13 cellular contexts compared by ENCODE assay signal in genomic region chr1:6857831-6858230, GRCh38.
DNase-seq lines count a peak whose midpoint lies in the region; ATAC-seq and TF ChIP-seq lines count a peak whose summit lies in the region.
"Had no signal": no experiment of that assay in that cellular context is flagged by ENCODE, and none has a peak within 500 bp of the region (broad histone marks: within the 10 kb centered on the region; RNA-seq: fewer than 3 reads in every experiment).

No MANE protein-coding gene starts in this region.

- peaks cover 53% of the 10 kb centered on the region for H3K4me1 Mint-ChIP-seq in chondrocyte (ENCODE audit: low read depth)

- H3K36me3 ChIP-seq in HEK293 (ENCODE audit: control insufficient read depth in 2 of 2, insufficient read depth in 1 of 2, low read length in 2 of 2): peaks cover 5 to 16% of the 10 kb centered on the region in 2 experiments; a peak in 1 of 3 replicates
- H3K36me3 ChIP-seq in ascending aorta: peaks cover 0 to 12% of the 10 kb centered on the region in 2 donors

- no peak for TF ChIP-seq CTCF in HEK293 (tag by site-specific recombination; IDR thresholded peaks at IDR 0.05)
- no peak for TF ChIP-seq CTCF in ascending aorta (IDR thresholded peaks at IDR 0.05)
- TF ChIP-seq CTCF in chondrocyte (IDR thresholded peaks at IDR 0.05): no peak

- H3K27me3 Mint-ChIP-seq in chondrocyte (ENCODE audit: low read depth): no peaks in the 10 kb centered on the region
- H3K27me3 Mint-ChIP-seq: B cell; CD8-positive, alpha-beta memory T cell had no signal

- CTCF ChIA-PET in HEK293 (lab: Yijun Ruan, JAX): interaction anchor here (0.7 to 0.8 kb wide), 2 partner anchors 18 to 33 kb away, joined by 3 read pairs; no protein-coding TSS in a partner anchor

- H3K36me3 Mint-ChIP-seq in chondrocyte (ENCODE audit: low read depth): peaks cover 11% of the 10 kb centered on the region

- H3K27ac ChIP-seq in HEK293 (ENCODE audit: extremely low read depth, low read depth, low read length) (no peak overlapping the region), ascending aorta (peak overlapping the region; percentile 43 to 56)
- H3K27ac ChIP-seq: BLaER1 treated with 17β-estradiol and CSF1 and Interleukin-3, amounts not matched to agents 10 nM and 100 nM had no signal

- peaks cover 7% of the 10 kb centered on the region for H3K9me3 Mint-ChIP-seq in chondrocyte (ENCODE audit: low read depth)
- H3K9me3 Mint-ChIP-seq: CD8-positive, alpha-beta memory T cell had no signal

- no peaks in the 10 kb centered on the region for H3K9me3 ChIP-seq in HEK293 (ENCODE audit: control insufficient read depth, insufficient read depth, low read depth, low read length)
- no peaks in the 10 kb centered on the region for H3K9me3 ChIP-seq in ascending aorta

- DNase-seq in ascending aorta (ENCODE audit: low spot score in 2 of 2): no peak
- no peak for DNase-seq in chondrocyte (ENCODE audit: low spot score)
- DNase-seq: CD8-positive, alpha-beta memory T cell; COR-L47; GOT3; H7 had no signal

- POLR2A ChIA-PET in HEK293 (lab: Yijun Ruan, JAX): no interaction called here

- H3K4me3 ChIP-seq in HEK293 (ENCODE audit: low read depth, low read length) (no peak overlapping the region), ascending aorta (no peak overlapping the region)
- H3K4me3 ChIP-seq: BLaER1 treated with 17β-estradiol and CSF1 and Interleukin-3, amounts not matched to agents 10 nM and 100 nM had no signal

- ATAC-seq in GM21447 (IDR thresholded peaks at IDR 0.05; ENCODE audit: unreplicated experiment) (no peak), HG03457 (IDR thresholded peaks at IDR 0.05; ENCODE audit: unreplicated experiment) (no peak), GM21423 (IDR thresholded peaks at IDR 0.05; ENCODE audit: unreplicated experiment) (no peak)
- ATAC-seq: HCT116 had no signal

- H3K4me1 ChIP-seq in HEK293 (ENCODE audit: control insufficient read depth, insufficient read depth, low read length) (peaks cover 7% of the 10 kb centered on the region; the same call in 1 of the 2 replicates), ascending aorta (peaks cover 4 to 21% of the 10 kb centered on the region in 2 donors)

- intact Hi-C loops in ascending aorta (cut with DNase I): loop anchor here (5.0 kb wide), 1 partner anchor 59 kb away; no protein-coding TSS in a partner anchor

- H3K27me3 ChIP-seq in ascending aorta: no peaks in the 10 kb centered on the region
- H3K27me3 ChIP-seq: BLaER1 treated with 17β-estradiol and CSF1 and Interleukin-3, amounts not matched to agents 10 nM and 100 nM had no signal

- H3K4me3 Mint-ChIP-seq in chondrocyte (ENCODE audit: unreplicated experiment): no peak overlapping the region
- H3K4me3 Mint-ChIP-seq: B cell; CD8-positive, alpha-beta memory T cell had no signal

- peak overlapping the region; percentile 52 for H3K27ac Mint-ChIP-seq in chondrocyte (ENCODE audit: unreplicated experiment)
- H3K27ac Mint-ChIP-seq: B cell; CD8-positive, alpha-beta memory T cell had no signal

TF ChIP-seq in HEK293, 187 proteins besides CTCF, POLR2A, EP300 and RAD21:
- TF ChIP-seq ZNF121 (tag by site-specific recombination; IDR thresholded peaks at IDR 0.05): no peak
- no peak for TF ChIP-seq ZNF830 (tag by site-specific recombination; IDR thresholded peaks at IDR 0.05; ENCODE audit: low read depth)
- TF ChIP-seq ZNF488 (tag by site-specific recombination; IDR thresholded peaks at IDR 0.05): no peak
- TF ChIP-seq ZFP41 (tag by site-specific recombination; IDR thresholded peaks at IDR 0.05; ENCODE audit: borderline replicate concordance): no peak
- peak; percentile 92 for TF ChIP-seq ZNF664 (tag by site-specific recombination; IDR thresholded peaks at IDR 0.05)
- no peak for TF ChIP-seq ZNF626 (tag by site-specific recombination; IDR thresholded peaks at IDR 0.05)
- no peak for TF ChIP-seq ZEB2 (tag by site-specific recombination; IDR thresholded peaks at IDR 0.05)
- no peak for TF ChIP-seq ZNF133 (tag by site-specific recombination; IDR thresholded peaks at IDR 0.05)
